ENCODE assay signal across 16 cellular contexts in genomic region chr13:41985788-41986508, GRCh38. TPM values are rescaled to one million over a fixed set of nuclear protein-coding genes. Genes with fewer than 3 reads are reported as not detected.
DNase-seq lines count a peak whose midpoint lies in the region; ATAC-seq and TF ChIP-seq lines count a peak whose summit lies in the region.
"Had no signal": no experiment of that assay in that cellular context is flagged by ENCODE, and none has a peak within 500 bp of the region (broad histone marks: within the 10 kb centered on the region; RNA-seq: fewer than 3 reads in every experiment).

No MANE protein-coding gene starts in this region.

- no peaks in the 10 kb centered on the region for H3K36me3 ChIP-seq in brain microvascular endothelial cell (replicated peaks)
- H3K36me3 ChIP-seq: gastrocnemius medialis had no signal

- in situ Hi-C loops in brain microvascular endothelial cell (cut with HindIII; ENCODE audit: low pct_ligation_motif_present, low sequenced_read_pairs): no loop called here

- H3K27ac ChIP-seq in brain microvascular endothelial cell: no peak overlapping the region
- H3K27ac ChIP-seq: coronary artery, gastrocnemius medialis, SK-N-MC, testis had no signal

- DNase-seq in NCI-H1105 treated with DMSO at 0.1 percent for 48 hours (lab: John Stamatoyannopoulos, UW) (peak; percentile 24), NCI-H1105 (lab: John Stamatoyannopoulos, UW) (no peak), LHCN-M2 (ENCODE audit: low read depth) (peak; percentile 75), brain microvascular endothelial cell (peak; percentile 29), skeletal muscle cell (ENCODE audit: low read depth) (peak; percentile 14), epidermal melanocyte (ENCODE audit: insufficient read length, low spot score) (no peak), posterior vena cava (ENCODE audit: low spot score) (no peak)
- DNase-seq: activated CD8-positive, alpha-beta memory T cell treated with anti-CD3 and anti-CD28 coated beads, Interleukin-2, amount 50 U/mL, for 4 hours; activated naive CD8-positive, alpha-beta T cell treated with anti-CD3 and anti-CD28 coated beads, Interleukin-2, amount 10 ng/mL, durations not matched to agents 7 days and 5 days; DMS153; gastrocnemius medialis; NCI-H187; testis had no signal

- intact Hi-C loops in posterior vena cava (cut with DNase I): no loop called here

- TF ChIP-seq CTCF in brain microvascular endothelial cell (IDR thresholded peaks at IDR 0.05; ENCODE audit: low read depth, low read length, missing control alignments): no peak

- H3K4me3 ChIP-seq in brain microvascular endothelial cell (ENCODE audit: low read depth, low read length) (no peak overlapping the region), skeletal muscle cell (ENCODE audit: low read depth, low read length) (no peak overlapping the region)
- H3K4me3 ChIP-seq: coronary artery, gastrocnemius medialis, SK-N-MC, testis had no signal

- no peaks in the 10 kb centered on the region for H3K27me3 ChIP-seq in brain microvascular endothelial cell (replicated peaks)
- H3K27me3 ChIP-seq: gastrocnemius medialis, testis had no signal

- no peak for ATAC-seq in GM21515 (IDR thresholded peaks at IDR 0.05; ENCODE audit: unreplicated experiment)
- ATAC-seq: gastrocnemius medialis had no signal

RNA-seq across cellular contexts. Expression of gene VWA8, which starts 25.0 kb away (rescaled TPM):
- total RNA-seq in LHCN-M2 (2014; rRNA removed): 6.9 and 8.4 TPM in 2 replicates
- 2.9 TPM for polyA plus RNA-seq in LHCN-M2 (2012)
- total RNA-seq in posterior vena cava: 10 to 100 TPM; 16.6 to 17.5 TPM

Comparison
In these comparisons a context has a peak if more than half of its experiments do, and no peak if none do; other contexts are left out.
1. DNase-seq: peak in NCI-H1105 treated with DMSO at 0.1 percent for 48 hours (single experiment), LHCN-M2 (single experiment), brain microvascular endothelial cell (single experiment) and skeletal muscle cell (single experiment); none in NCI-H1105 (single experiment), epidermal melanocyte (single experiment) and posterior vena cava (single experiment).